1 cellular context compared by ENCODE assay signal in genomic region chr16:2770057-2770780, GRCh38.
A peak's percentile ranks its signal among the peaks of the same experiment; 100 is the strongest.
TF ChIP-seq lines count a peak whose summit lies in the region.

No MANE protein-coding gene starts in this region.

TF ChIP-seq in WTC11, 78 proteins besides CTCF, POLR2A, EP300 and RAD21 (continued from another document):
- TF ChIP-seq, protein P1, sequence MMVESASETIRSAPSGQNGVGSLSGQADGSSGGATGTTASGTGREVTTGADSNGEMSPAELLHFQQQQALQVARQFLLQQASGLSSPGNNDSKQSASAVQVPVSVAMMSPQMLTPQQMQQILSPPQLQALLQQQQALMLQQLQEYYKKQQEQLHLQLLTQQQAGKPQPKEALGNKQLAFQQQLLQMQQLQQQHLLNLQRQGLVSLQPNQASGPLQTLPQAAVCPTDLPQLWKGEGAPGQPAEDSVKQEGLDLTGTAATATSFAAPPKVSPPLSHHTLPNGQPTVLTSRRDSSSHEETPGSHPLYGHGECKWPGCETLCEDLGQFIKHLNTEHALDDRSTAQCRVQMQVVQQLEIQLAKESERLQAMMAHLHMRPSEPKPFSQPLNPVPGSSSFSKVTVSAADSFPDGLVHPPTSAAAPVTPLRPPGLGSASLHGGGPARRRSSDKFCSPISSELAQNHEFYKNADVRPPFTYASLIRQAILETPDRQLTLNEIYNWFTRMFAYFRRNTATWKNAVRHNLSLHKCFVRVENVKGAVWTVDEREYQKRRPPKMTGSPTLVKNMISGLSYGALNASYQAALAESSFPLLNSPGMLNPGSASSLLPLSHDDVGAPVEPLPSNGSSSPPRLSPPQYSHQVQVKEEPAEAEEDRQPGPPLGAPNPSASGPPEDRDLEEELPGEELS (CRISPR knock-in tag; IDR thresholded peaks at IDR 0.05): 0 out of 2 replicates have a peak, but pooled peaks have one; percentile 5
- TF ChIP-seq FOXP1 (CRISPR knock-in tag; IDR thresholded peaks at IDR 0.05; ENCODE audit: borderline replicate concordance): no peak
- TF ChIP-seq, protein P2, sequence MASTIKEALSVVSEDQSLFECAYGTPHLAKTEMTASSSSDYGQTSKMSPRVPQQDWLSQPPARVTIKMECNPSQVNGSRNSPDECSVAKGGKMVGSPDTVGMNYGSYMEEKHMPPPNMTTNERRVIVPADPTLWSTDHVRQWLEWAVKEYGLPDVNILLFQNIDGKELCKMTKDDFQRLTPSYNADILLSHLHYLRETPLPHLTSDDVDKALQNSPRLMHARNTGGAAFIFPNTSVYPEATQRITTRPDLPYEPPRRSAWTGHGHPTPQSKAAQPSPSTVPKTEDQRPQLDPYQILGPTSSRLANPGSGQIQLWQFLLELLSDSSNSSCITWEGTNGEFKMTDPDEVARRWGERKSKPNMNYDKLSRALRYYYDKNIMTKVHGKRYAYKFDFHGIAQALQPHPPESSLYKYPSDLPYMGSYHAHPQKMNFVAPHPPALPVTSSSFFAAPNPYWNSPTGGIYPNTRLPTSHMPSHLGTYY (CRISPR knock-in tag; IDR thresholded peaks at IDR 0.05): no peak
